20 cellular contexts compared by ENCODE assay signal in genomic region chr20:62482136-62482833, GRCh38. TPM values are rescaled to one million over a fixed set of nuclear protein-coding genes. Genes with fewer than 3 reads are reported as not detected.
DNase-seq lines count a peak whose midpoint lies in the region; ATAC-seq, FAIRE-seq and TF ChIP-seq lines count a peak whose summit lies in the region.
"Had no signal": no experiment of that assay in that cellular context is flagged by ENCODE, and none has a peak within 500 bp of the region (broad histone marks: within the 10 kb centered on the region; RNA-seq: fewer than 3 reads in every experiment).

No MANE protein-coding gene starts in this region.

- H3K4me3 ChIP-seq in SJCRH30 (peak overlapping the region; percentile 10; the same call in 1 of the 2 replicates), keratinocyte (ENCODE audit: control insufficient read depth in 2 of 3, extremely low read depth in 1 of 3, insufficient read depth in 2 of 3, low read depth in 1 of 3, low read length in 3 of 3) (no peak overlapping the region), smooth muscle cell (peak overlapping the region; percentile 34)

- no peaks in the 10 kb centered on the region for H3K79me2 ChIP-seq in keratinocyte (ENCODE audit: control insufficient read depth, insufficient read depth, low read length)
- no peaks in the 10 kb centered on the region for H3K79me2 ChIP-seq in smooth muscle cell (ENCODE audit: low read depth)

- no peak overlapping the region for H3K9ac ChIP-seq in keratinocyte (ENCODE audit: control insufficient read depth, extremely low read depth, insufficient read depth, low read length)
- no peak overlapping the region for H3K9ac ChIP-seq in smooth muscle cell (ENCODE audit: low read depth)

- TF ChIP-seq CTCF in keratinocyte (optimal IDR thresholded peaks at IDR 0.05 in 1 of 3, IDR thresholded peaks at IDR 0.05 in 1 of 3, conservative IDR thresholded peaks at IDR 0.05 in 1 of 3; ENCODE audit: extremely low read depth in 1 of 3, insufficient read depth in 2 of 3, low read length in 3 of 3), result no peak
- TF ChIP-seq CTCF in smooth muscle cell (IDR thresholded peaks at IDR 0.05; ENCODE audit: borderline replicate concordance, insufficient read depth, poor library complexity, severe bottlenecking), result no peak

- no peak overlapping the region for H3K27ac ChIP-seq in SJCRH30
- no peak overlapping the region for H3K27ac ChIP-seq in keratinocyte (ENCODE audit: control insufficient read depth, insufficient read depth, low read length)
- no peak overlapping the region for H3K27ac ChIP-seq in smooth muscle cell (ENCODE audit: low read depth)

- peaks cover 9% of the 10 kb centered on the region; the same call in 1 of the 2 replicates for H3K4me1 ChIP-seq in SJCRH30
- H3K4me1 ChIP-seq in keratinocyte (ENCODE audit: control insufficient read depth, extremely low read depth, insufficient read depth, low read length), result no peaks in the 10 kb centered on the region
- peaks cover 41% of the 10 kb centered on the region for H3K4me1 ChIP-seq in smooth muscle cell (ENCODE audit: low read depth)

- no peaks in the 10 kb centered on the region for H3K9me1 ChIP-seq in keratinocyte (ENCODE audit: control insufficient read depth, extremely low read depth, insufficient read depth, low read length)

- FAIRE-seq in HTR-8/SVneo (lab: Jason Lieb, UNC), result peak; percentile 80
- no peak for FAIRE-seq in keratinocyte (lab: Jason Lieb, UNC)

- H3K9me3 ChIP-seq in SJCRH30 (replicated peaks) (no peaks in the 10 kb centered on the region), keratinocyte (ENCODE audit: control insufficient read depth, low read depth, low read length) (no peaks in the 10 kb centered on the region), smooth muscle cell (replicated peaks; ENCODE audit: low read depth) (no peaks in the 10 kb centered on the region)

- peaks cover 82% of the 10 kb centered on the region for H3K27me3 ChIP-seq in SJCRH30
- peaks cover 81% of the 10 kb centered on the region for H3K27me3 ChIP-seq in keratinocyte (ENCODE audit: control insufficient read depth, extremely low read depth, insufficient read depth, low read length)
- no peaks in the 10 kb centered on the region for H3K27me3 ChIP-seq in smooth muscle cell (ENCODE audit: low read depth)

- 42% methylated on average over 24 of the region's 26 CpGs for WGBS in smooth muscle cell (ENCODE audit: low lambda C conversion rate)

- H3K36me3 ChIP-seq in SJCRH30 (no peaks in the 10 kb centered on the region), keratinocyte (ENCODE audit: control insufficient read depth in 2 of 2, extremely low read depth in 1 of 2, insufficient read depth in 2 of 2, low read length in 2 of 2) (no peaks in the 10 kb centered on the region), smooth muscle cell (ENCODE audit: low read depth) (no peaks in the 10 kb centered on the region)

- H3K4me2 ChIP-seq in keratinocyte (ENCODE audit: control insufficient read depth, extremely low read depth, insufficient read depth, low read depth, low read length), result peak overlapping the region; percentile 1
- H3K4me2 ChIP-seq in smooth muscle cell, result peak overlapping the region; percentile 79

- H2AFZ ChIP-seq in keratinocyte (ENCODE audit: control insufficient read depth, low read length) (no peak overlapping the region), smooth muscle cell (ENCODE audit: low read depth) (peak overlapping the region; percentile 79)

- dilution Hi-C loops in keratinocyte (cut with MboI; ENCODE audit: extremely low pct_ligation_motif_present, low sequenced_read_pairs), result no loop called here

- DNase-seq in HTR-8/SVneo (ENCODE audit: insufficient read length, low spot score) (no peak), SJCRH30 (peak in 1 of 2 experiments; percentile 52), keratinocyte (ENCODE audit: low read depth, low spot score) (no peak), smooth muscle cell (lab: John Stamatoyannopoulos, UW; ENCODE audit: unreplicated experiment) (no peak), NCI-H526 (lab: John Stamatoyannopoulos, UW) (no peak)
- DNase-seq: activated CD4-positive, alpha-beta T cell treated with anti-CD3 and anti-CD28 coated beads for 1 hour; activated gamma-delta T cell; AML-193; aorta; left colon; NCI-H1092; NCI-H2171; NCI-H82; stimulated activated CD4-positive, alpha-beta T cell treated with anti-CD3 and anti-CD28 coated beads, Interleukin-4, amount 100 ng/mL, for 4 hours; stimulated activated CD8-positive, alpha-beta memory T cell treated with anti-CD3 and anti-CD28 coated beads, Interleukin-4, amount 100 ng/mL, for 48 hours had no signal

- ATAC-seq in HG02759 (IDR thresholded peaks at IDR 0.05; ENCODE audit: unreplicated experiment) (no peak), GM18519 (IDR thresholded peaks at IDR 0.05; ENCODE audit: low FRiP score, unreplicated experiment) (no peak)
- ATAC-seq: left colon had no signal

- H4K20me1 ChIP-seq in keratinocyte (ENCODE audit: control insufficient read depth, extremely low read depth, insufficient read depth, low read length), result peaks cover 3% of the 10 kb centered on the region
- H4K20me1 ChIP-seq in smooth muscle cell (ENCODE audit: low read depth), result no peaks in the 10 kb centered on the region

- H3F3A ChIP-seq in smooth muscle cell (ENCODE audit: low read depth), result peaks cover 21% of the 10 kb centered on the region

RNA-seq across cellular contexts. Expression of gene GATA5, which starts 6.5 kb away (rescaled TPM):
- total RNA-seq in SJCRH30 (2014; rRNA removed; shearing (Covaris generic)), result not detected in 2 replicates
- polyA plus RNA-seq in keratinocyte (not detected in 3 replicates), smooth muscle cell (9.2 and 9.4 TPM in 2 replicates)
- polyA plus RNA-seq in keratinocyte (2011; ENCODE audit: low read depth), result not detected
- not detected in 2 replicates for polyA plus RNA-seq in keratinocyte (2011; cell fraction: cytosol; rRNA removed)
- polyA plus RNA-seq in keratinocyte (2011; cell fraction: nucleus; rRNA removed), result not detected in 2 replicates
- not detected in 2 replicates for polyA plus RNA-seq in keratinocyte (2012; ENCODE audit: low replicate concordance)
- not detected in 3 replicates for polyA minus RNA-seq in keratinocyte
- polyA minus RNA-seq in keratinocyte (2011; cell fraction: cytosol; rRNA and poly(A)+ RNA removed), result not detected
- polyA minus RNA-seq in keratinocyte (2011; cell fraction: nucleus; rRNA and poly(A)+ RNA removed), result not detected in 2 replicates
- 1.6 and 1.9 TPM in 2 replicates for total RNA-seq in smooth muscle cell
- total RNA-seq: chondrocyte, left colon, temporal lobe had no signal

RNA-seq across cellular contexts. Expression of gene RBBP8NL, which starts 54.9 kb away (rescaled TPM):
- total RNA-seq in SJCRH30 (2014; rRNA removed; shearing (Covaris generic)), result not detected in 2 replicates
- polyA plus RNA-seq in keratinocyte (0.05 to 0.26 TPM (median 0.13 TPM) in 3 replicates), smooth muscle cell (4.4 TPM in 1 of 2 replicates, not detected in the other)
- polyA plus RNA-seq in keratinocyte (2011; ENCODE audit: low read depth), result 0.27 TPM
- 0.02 and 0.06 TPM in 2 replicates for polyA plus RNA-seq in keratinocyte (2011; cell fraction: cytosol; rRNA removed)
- 0.08 and 0.28 TPM in 2 replicates for polyA plus RNA-seq in keratinocyte (2011; cell fraction: nucleus; rRNA removed)
- polyA plus RNA-seq in keratinocyte (2012; ENCODE audit: low replicate concordance), result 0.07 and 0.23 TPM in 2 replicates
- not detected in 3 replicates for polyA minus RNA-seq in keratinocyte
- not detected for polyA minus RNA-seq in keratinocyte (2011; cell fraction: cytosol; rRNA and poly(A)+ RNA removed)
- 0.21 TPM in 1 of 2 replicates, not detected in the other for polyA minus RNA-seq in keratinocyte (2011; cell fraction: nucleus; rRNA and poly(A)+ RNA removed)
- total RNA-seq in smooth muscle cell, result 0.27 and 0.40 TPM in 2 replicates
- total RNA-seq: aorta, chondrocyte, G401, temporal lobe had no signal

Comparison
In these comparisons a context has a peak if more than half of its experiments do, and no peak if none do; other contexts are left out.
1. H3K4me3 ChIP-seq: peak in SJCRH30 (single experiment) and smooth muscle cell (single experiment); none in keratinocyte (0 of 3).